ENCODE assay signal across 15 cellular contexts in genomic region chr13:38900188-38900587, GRCh38.
DNase-seq lines count a peak whose midpoint lies in the region; ATAC-seq and TF ChIP-seq lines count a peak whose summit lies in the region.
"Had no signal": no experiment of that assay in that cellular context is flagged by ENCODE, and none has a peak within 500 bp of the region (broad histone marks: within the 10 kb centered on the region; RNA-seq: fewer than 3 reads in every experiment).

No MANE protein-coding gene starts in this region.

- H3K4me1 Mint-ChIP-seq in nephron = peaks cover 6% of the 10 kb centered on the region
- H3K4me1 Mint-ChIP-seq: CD4-positive, CD25-positive, alpha-beta regulatory T cell; natural killer cell had no signal

- peaks cover 2% of the 10 kb centered on the region for H3K9me3 Mint-ChIP-seq in nephron
- H3K9me3 Mint-ChIP-seq: CD4-positive, CD25-positive, alpha-beta regulatory T cell; effector memory CD8-positive, alpha-beta T cell had no signal

- TF ChIP-seq POLR2A in lower leg skin (IDR thresholded peaks at IDR 0.05) = no peak

- no peak for DNase-seq in GM06990 (ENCODE audit: extremely low read depth, insufficient read length)
- DNase-seq in HT-29 (ENCODE audit: low spot score) = peak; percentile 29
- no peak for DNase-seq in astrocyte of the cerebellum (ENCODE audit: low read depth)
- DNase-seq in glomerular visceral epithelial cell (ENCODE audit: extremely low spot score) = no peak
- DNase-seq in lower leg skin (ENCODE audit: low spot score in 2 of 2) = no peak
- no peak for DNase-seq in sciatic nerve (ENCODE audit: low spot score)
- no peak for DNase-seq in GM20000 (ENCODE audit: low spot score)
- DNase-seq: activated CD4-positive, alpha-beta T cell treated with anti-CD3 and anti-CD28 coated beads, Interleukin-2, amount 50 U/mL, for 4 hours; CD4-positive, CD25-positive, alpha-beta regulatory T cell; effector memory CD8-positive, alpha-beta T cell; GF-D8; Kasumi-1; left colon; natural killer cell had no signal

- no peaks in the 10 kb centered on the region for H3K27me3 ChIP-seq in GM06990 (replicated peaks; ENCODE audit: control insufficient read depth, insufficient read depth, low read length)

- TF ChIP-seq CTCF in GM06990 (IDR thresholded peaks at IDR 0.05; ENCODE audit: insufficient read depth, low read length, poor library complexity, severe bottlenecking) (peak; percentile 39), astrocyte of the cerebellum (IDR thresholded peaks at IDR 0.05; ENCODE audit: low read depth, low read length, missing control alignments) (peak; percentile 31), nephron (IDR thresholded peaks at IDR 0.05; ENCODE audit: unreplicated experiment in 3 of 3) (peak in 2 of 3 experiments; percentile 8 to 27), lower leg skin (IDR thresholded peaks at IDR 0.05) (no peak), GM20000 (IDR thresholded peaks at IDR 0.05; ENCODE audit: extremely low read depth, missing control alignments) (no peak)

- ATAC-seq in sciatic nerve = no peak
- ATAC-seq: effector memory CD8-positive, alpha-beta T cell; left colon; natural killer cell had no signal

- H3K36me3 ChIP-seq in GM06990 (ENCODE audit: control insufficient read depth, insufficient read depth, low read length) = no peaks in the 10 kb centered on the region

- 80 to 84% methylated on average over 3 of the region's 3 CpGs for WGBS in lower leg skin, 2 donors

- H3K4me3 ChIP-seq in GM06990 (replicated peaks; ENCODE audit: low read depth, low read length) (no peak overlapping the region), astrocyte of the cerebellum (ENCODE audit: low read depth, low read length) (no peak overlapping the region), lower leg skin (ENCODE audit: low read depth, poor library complexity, severe bottlenecking) (no peak overlapping the region)

- in situ Hi-C loops in astrocyte of the cerebellum (cut with HindIII; ENCODE audit: low sequenced_read_pairs) = no loop called here

- H3K4me3 Mint-ChIP-seq in nephron = no peak overlapping the region
- H3K4me3 Mint-ChIP-seq: CD4-positive, CD25-positive, alpha-beta regulatory T cell; effector memory CD8-positive, alpha-beta T cell; natural killer cell had no signal

- H3K36me3 Mint-ChIP-seq in nephron (ENCODE audit: low read depth) = peaks cover 3% of the 10 kb centered on the region
- H3K36me3 Mint-ChIP-seq: CD4-positive, CD25-positive, alpha-beta regulatory T cell; natural killer cell had no signal

- intact Hi-C loops in lower leg skin (cut with DNase I; ENCODE audit: low total_unique reads) (no loop called here), sciatic nerve (cut with DNase I) (no loop called here)

- H3K27me3 Mint-ChIP-seq in nephron (ENCODE audit: low read depth) = no peaks in the 10 kb centered on the region
- H3K27me3 Mint-ChIP-seq: CD4-positive, CD25-positive, alpha-beta regulatory T cell had no signal

- H3K27ac Mint-ChIP-seq in nephron = peak overlapping the region in 2 of 3 experiments; percentile 28 to 63
- H3K27ac Mint-ChIP-seq: CD4-positive, CD25-positive, alpha-beta regulatory T cell; effector memory CD8-positive, alpha-beta T cell; natural killer cell had no signal

Comparison
In these comparisons a context has a peak if more than half of its experiments do, and no peak if none do; other contexts are left out.
1. CTCF ChIP-seq: peak in GM06990 (single experiment), astrocyte of the cerebellum (single experiment) and nephron (2 of 3); none in lower leg skin (0 of 3) and GM20000 (single experiment).